12 cellular contexts compared by ENCODE assay signal in the genomic region with DNA sequence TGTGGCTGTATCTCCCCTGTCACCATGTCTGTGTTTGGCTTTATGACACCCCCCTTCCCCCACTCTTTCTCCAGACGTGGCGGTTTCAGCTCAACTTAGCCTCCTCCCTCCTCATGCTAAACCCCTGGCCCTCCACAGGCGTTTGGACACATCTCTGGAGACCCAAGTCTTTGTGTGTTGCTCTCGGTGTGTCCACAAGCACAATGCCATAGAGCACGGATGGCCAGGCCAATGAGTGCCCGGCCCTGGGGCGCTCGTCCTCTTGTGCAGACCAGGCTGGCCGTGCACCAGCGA. TPM values are rescaled to one million over a fixed set of nuclear protein-coding genes. Genes with fewer than 3 reads are reported as not detected.
DNase-seq lines count a peak whose midpoint lies in the region; ATAC-seq and TF ChIP-seq lines count a peak whose summit lies in the region.
"Had no signal": no experiment of that assay in that cellular context is flagged by ENCODE, and none has a peak within 500 bp of the region (broad histone marks: within the 10 kb centered on the region; RNA-seq: fewer than 3 reads in every experiment).

No MANE protein-coding gene starts in this region.

- ATAC-seq in stimulated activated naive CD8-positive, alpha-beta T cell treated with anti-CD3 and anti-CD28 coated beads, Interleukin-15, amount 100 ng/mL, for 72 hours: no peak

- DNase-seq in SK-N-DZ (ENCODE audit: low spot score): peak; percentile 39
- DNase-seq in fibroblast of the aortic adventitia (ENCODE audit: low read depth): no peak
- DNase-seq in ovary: peak in 1 of 5 donors; percentile 37
- DNase-seq in NCI-H446 (lab: John Stamatoyannopoulos, UW): no peak
- DNase-seq in midbrain (lab: John Stamatoyannopoulos, UW): no peak
- DNase-seq in medulla oblongata (ENCODE audit: extremely low spot score): no peak
- DNase-seq in stimulated activated naive CD8-positive, alpha-beta T cell treated with anti-CD3 and anti-CD28 coated beads, Interleukin-15, amount 100 ng/mL, for 72 hours: no peak
- DNase-seq: COR-L47, NCI-H1417 treated with DMSO at 0.1 percent for 48 hours, SW 1271 had no signal

- H3K27ac ChIP-seq in BLaER1 treated with 17β-estradiol and CSF1 and Interleukin-3, amounts not matched to agents 10 nM and 100 nM: peak overlapping the region in 9 of 11 experiments; percentile 5 to 80 (median 71); a peak in 17 of 22 replicates
- H3K27ac ChIP-seq in ovary: peak overlapping the region; percentile 63 to 88

- H3K9me3 Mint-ChIP-seq in stimulated activated naive CD8-positive, alpha-beta T cell treated with anti-CD3 and anti-CD28 coated beads, Interleukin-15, amount 100 ng/mL, for 72 hours: no peaks in the 10 kb centered on the region

- peaks cover 38% of the 10 kb centered on the region for H3K27me3 Mint-ChIP-seq in stimulated activated naive CD8-positive, alpha-beta T cell treated with anti-CD3 and anti-CD28 coated beads, Interleukin-15, amount 100 ng/mL, for 72 hours

- H3K9ac ChIP-seq in BLaER1 treated with 17β-estradiol and CSF1 and Interleukin-3, amounts not matched to agents 10 nM and 100 nM: peak overlapping the region; percentile 41 to 83 (median 67); a peak in 21 of 22 replicates

- WGBS in ovary, 3 donors: 3 to 8% (median 4%) methylated on average over 8 to 10 of the region's 10 CpGs

- H3K4me2 ChIP-seq in BLaER1 treated with 17β-estradiol and CSF1 and Interleukin-3, amounts not matched to agents 10 nM and 100 nM: peak overlapping the region; percentile 88 to 99 (median 92)

- TF ChIP-seq CTCF in fibroblast of the aortic adventitia (IDR thresholded peaks at IDR 0.05; ENCODE audit: insufficient read depth, low read length) (no peak), ovary (IDR thresholded peaks at IDR 0.05) (no peak)

- H3K4me3 Mint-ChIP-seq in stimulated activated naive CD8-positive, alpha-beta T cell treated with anti-CD3 and anti-CD28 coated beads, Interleukin-15, amount 100 ng/mL, for 72 hours: peak overlapping the region in 1 of 2 donors; percentile 15
- H3K4me3 Mint-ChIP-seq: activated naive CD8-positive, alpha-beta T cell had no signal

- no peak for TF ChIP-seq EP300 in ovary (IDR thresholded peaks at IDR 0.05)

- H3K27ac Mint-ChIP-seq in stimulated activated naive CD8-positive, alpha-beta T cell treated with anti-CD3 and anti-CD28 coated beads, Interleukin-15, amount 100 ng/mL, for 72 hours: no peak overlapping the region
- H3K27ac Mint-ChIP-seq: activated naive CD8-positive, alpha-beta T cell had no signal

- H3K9me3 ChIP-seq in BLaER1 treated with 17β-estradiol and CSF1 and Interleukin-3, amounts not matched to agents 10 nM and 100 nM (replicated peaks in 1 of 11): no peaks in the 10 kb centered on the region
- no peaks in the 10 kb centered on the region for H3K9me3 ChIP-seq in ovary

- H3K4me1 ChIP-seq in BLaER1 treated with 17β-estradiol and CSF1 and Interleukin-3, amounts not matched to agents 10 nM and 100 nM: peaks cover 41 to 65% (median 61%) of the 10 kb centered on the region in 10 experiments
- H3K4me1 ChIP-seq in ovary (ENCODE audit: insufficient read depth): peaks cover 24% of the 10 kb centered on the region

- intact Hi-C loops in ovary (cut with DNase I): no loop called here

- peak overlapping the region; percentile 48 to 72 (median 62) for H3K4me3 ChIP-seq in BLaER1 treated with 17β-estradiol and CSF1 and Interleukin-3, amounts not matched to agents 10 nM and 100 nM
- H3K4me3 ChIP-seq in fibroblast of the aortic adventitia (ENCODE audit: low read depth, low read length) (peak overlapping the region; percentile 53), ovary (peak overlapping the region; percentile 56)

- no peaks in the 10 kb centered on the region for H4K20me1 ChIP-seq in BLaER1 treated with 17β-estradiol and CSF1 and Interleukin-3, amounts not matched to agents 10 nM and 100 nM

- H3K4me1 Mint-ChIP-seq in stimulated activated naive CD8-positive, alpha-beta T cell treated with anti-CD3 and anti-CD28 coated beads, Interleukin-15, amount 100 ng/mL, for 72 hours: peaks cover 6% of the 10 kb centered on the region

- H3K27me3 ChIP-seq in BLaER1 treated with 17β-estradiol and CSF1 and Interleukin-3, amounts not matched to agents 10 nM and 100 nM: peaks cover 0 to 23% (median 7%) of the 10 kb centered on the region in 11 experiments; a peak in 11 of 22 replicates
- H3K27me3 ChIP-seq in ovary: no peaks in the 10 kb centered on the region

- TF ChIP-seq POLR2A in ovary (IDR thresholded peaks at IDR 0.05): no peak

- H3K36me3 ChIP-seq in BLaER1 treated with 17β-estradiol and CSF1 and Interleukin-3, amounts not matched to agents 10 nM and 100 nM: no peaks in the 10 kb centered on the region
- no peaks in the 10 kb centered on the region for H3K36me3 ChIP-seq in ovary

RNA-seq across cellular contexts. Expression of gene PPP1R14A, which starts 0.5 kb away (rescaled TPM):
- polyA plus RNA-seq in SK-N-DZ (2014; cell fraction: cytosol; rRNA removed): 2.0 and 3.5 TPM in 2 replicates
- 5.1 and 10.4 TPM in 2 replicates for polyA plus RNA-seq in SK-N-DZ (2014; cell fraction: nucleus; rRNA removed)
- 1.3 TPM in 1 of 2 replicates, not detected in the other for total RNA-seq in fibroblast of the aortic adventitia (ENCODE audit: low replicate concordance)
- total RNA-seq in ovary: 100 to 1,000 TPM in 3 of 7 donors, 10 to 100 TPM in 4; 36.8 to 235 (median 97.1) TPM
- polyA plus RNA-seq in ovary: 10 to 100 TPM; 10.5 to 92.8 TPM

RNA-seq across cellular contexts. Expression of gene SPINT2, which starts 8.7 kb away (rescaled TPM):
- polyA plus RNA-seq in SK-N-DZ (2014; cell fraction: cytosol; rRNA removed): 1.6 and 2.1 TPM in 2 replicates
- 1.4 and 1.8 TPM in 2 replicates for polyA plus RNA-seq in SK-N-DZ (2014; cell fraction: nucleus; rRNA removed)
- 1.3 and 13.5 TPM in 2 replicates for total RNA-seq in fibroblast of the aortic adventitia (ENCODE audit: low replicate concordance)
- total RNA-seq in ovary: 100 to 1,000 TPM; 111 to 556 (median 118) TPM
- polyA plus RNA-seq in ovary: 10 to 100 TPM; 71.5 to 79.6 TPM

RNA-seq across cellular contexts. Expression of gene DPF1, which starts 31.7 kb away (rescaled TPM):
- polyA plus RNA-seq in SK-N-DZ (2014; cell fraction: cytosol; rRNA removed): 30.6 and 40.8 TPM in 2 replicates
- polyA plus RNA-seq in SK-N-DZ (2014; cell fraction: nucleus; rRNA removed): 50.0 and 51.9 TPM in 2 replicates
- 2.7 and 3.3 TPM in 2 replicates for total RNA-seq in fibroblast of the aortic adventitia (ENCODE audit: low replicate concordance)
- 1 to 10 TPM in 1 of 7 donors, under 1 TPM in 4, not detected in 2; 0.23 to 1.0 (median 0.35) TPM for total RNA-seq in ovary
- polyA plus RNA-seq in ovary: under 1 TPM; 0.23 to 0.50 TPM

RNA-seq across cellular contexts. Expression of gene C19orf33, which starts 48.3 kb away (rescaled TPM):
- polyA plus RNA-seq in SK-N-DZ (2014; cell fraction: cytosol; rRNA removed): not detected in 2 replicates
- polyA plus RNA-seq in SK-N-DZ (2014; cell fraction: nucleus; rRNA removed): not detected in 2 replicates
- 0.45 and 1.7 TPM in 2 replicates for total RNA-seq in fibroblast of the aortic adventitia (ENCODE audit: low replicate concordance)
- total RNA-seq in ovary: 100 to 1,000 TPM in 1 of 7 donors, 10 to 100 TPM in 2, 1 to 10 TPM in 3, not detected in 1; 1.8 to 179 (median 11.1) TPM
- polyA plus RNA-seq in ovary: 1 to 10 TPM in 1 of 2 donors, not detected in 1; 7.9 TPM

Comparison
In these comparisons a context has a peak if more than half of its experiments do, and no peak if none do; other contexts are left out.
1. RNA of gene PPP1R14A, which starts 0.5 kb away (total RNA-seq): 36.8 to 235 TPM in ovary; 1.3 TPM in fibroblast of the aortic adventitia; every median in the first group is over 10 times any median in the second.
2. Peak in every context shown above with its lines, with median percentiles within 50 percentile points of each other: H3K4me3 ChIP-seq.